ENCODE assay signal across 1 cellular context in the genomic region with DNA sequence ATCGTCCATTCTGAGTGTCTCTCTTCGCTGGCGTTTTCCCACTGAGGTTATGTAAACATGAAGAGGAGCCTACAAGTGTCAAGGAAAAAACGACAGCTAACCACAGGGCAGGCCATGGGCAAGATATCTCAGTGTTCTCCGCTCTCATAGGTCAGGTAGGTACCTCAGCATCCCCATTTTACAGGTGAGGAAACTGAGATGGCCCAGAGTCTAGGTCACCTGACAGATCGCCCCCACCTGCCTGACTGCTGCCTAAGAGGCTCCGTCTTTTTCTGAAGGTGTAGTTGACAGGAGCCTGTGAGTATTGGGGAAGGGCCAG.
TF ChIP-seq lines count a peak whose summit lies in the region.

No MANE protein-coding gene starts in this region.

TF ChIP-seq in GM23338, 12 proteins besides CTCF, POLR2A, EP300 and RAD21 (continued from another document):
- TF ChIP-seq, protein P1, sequence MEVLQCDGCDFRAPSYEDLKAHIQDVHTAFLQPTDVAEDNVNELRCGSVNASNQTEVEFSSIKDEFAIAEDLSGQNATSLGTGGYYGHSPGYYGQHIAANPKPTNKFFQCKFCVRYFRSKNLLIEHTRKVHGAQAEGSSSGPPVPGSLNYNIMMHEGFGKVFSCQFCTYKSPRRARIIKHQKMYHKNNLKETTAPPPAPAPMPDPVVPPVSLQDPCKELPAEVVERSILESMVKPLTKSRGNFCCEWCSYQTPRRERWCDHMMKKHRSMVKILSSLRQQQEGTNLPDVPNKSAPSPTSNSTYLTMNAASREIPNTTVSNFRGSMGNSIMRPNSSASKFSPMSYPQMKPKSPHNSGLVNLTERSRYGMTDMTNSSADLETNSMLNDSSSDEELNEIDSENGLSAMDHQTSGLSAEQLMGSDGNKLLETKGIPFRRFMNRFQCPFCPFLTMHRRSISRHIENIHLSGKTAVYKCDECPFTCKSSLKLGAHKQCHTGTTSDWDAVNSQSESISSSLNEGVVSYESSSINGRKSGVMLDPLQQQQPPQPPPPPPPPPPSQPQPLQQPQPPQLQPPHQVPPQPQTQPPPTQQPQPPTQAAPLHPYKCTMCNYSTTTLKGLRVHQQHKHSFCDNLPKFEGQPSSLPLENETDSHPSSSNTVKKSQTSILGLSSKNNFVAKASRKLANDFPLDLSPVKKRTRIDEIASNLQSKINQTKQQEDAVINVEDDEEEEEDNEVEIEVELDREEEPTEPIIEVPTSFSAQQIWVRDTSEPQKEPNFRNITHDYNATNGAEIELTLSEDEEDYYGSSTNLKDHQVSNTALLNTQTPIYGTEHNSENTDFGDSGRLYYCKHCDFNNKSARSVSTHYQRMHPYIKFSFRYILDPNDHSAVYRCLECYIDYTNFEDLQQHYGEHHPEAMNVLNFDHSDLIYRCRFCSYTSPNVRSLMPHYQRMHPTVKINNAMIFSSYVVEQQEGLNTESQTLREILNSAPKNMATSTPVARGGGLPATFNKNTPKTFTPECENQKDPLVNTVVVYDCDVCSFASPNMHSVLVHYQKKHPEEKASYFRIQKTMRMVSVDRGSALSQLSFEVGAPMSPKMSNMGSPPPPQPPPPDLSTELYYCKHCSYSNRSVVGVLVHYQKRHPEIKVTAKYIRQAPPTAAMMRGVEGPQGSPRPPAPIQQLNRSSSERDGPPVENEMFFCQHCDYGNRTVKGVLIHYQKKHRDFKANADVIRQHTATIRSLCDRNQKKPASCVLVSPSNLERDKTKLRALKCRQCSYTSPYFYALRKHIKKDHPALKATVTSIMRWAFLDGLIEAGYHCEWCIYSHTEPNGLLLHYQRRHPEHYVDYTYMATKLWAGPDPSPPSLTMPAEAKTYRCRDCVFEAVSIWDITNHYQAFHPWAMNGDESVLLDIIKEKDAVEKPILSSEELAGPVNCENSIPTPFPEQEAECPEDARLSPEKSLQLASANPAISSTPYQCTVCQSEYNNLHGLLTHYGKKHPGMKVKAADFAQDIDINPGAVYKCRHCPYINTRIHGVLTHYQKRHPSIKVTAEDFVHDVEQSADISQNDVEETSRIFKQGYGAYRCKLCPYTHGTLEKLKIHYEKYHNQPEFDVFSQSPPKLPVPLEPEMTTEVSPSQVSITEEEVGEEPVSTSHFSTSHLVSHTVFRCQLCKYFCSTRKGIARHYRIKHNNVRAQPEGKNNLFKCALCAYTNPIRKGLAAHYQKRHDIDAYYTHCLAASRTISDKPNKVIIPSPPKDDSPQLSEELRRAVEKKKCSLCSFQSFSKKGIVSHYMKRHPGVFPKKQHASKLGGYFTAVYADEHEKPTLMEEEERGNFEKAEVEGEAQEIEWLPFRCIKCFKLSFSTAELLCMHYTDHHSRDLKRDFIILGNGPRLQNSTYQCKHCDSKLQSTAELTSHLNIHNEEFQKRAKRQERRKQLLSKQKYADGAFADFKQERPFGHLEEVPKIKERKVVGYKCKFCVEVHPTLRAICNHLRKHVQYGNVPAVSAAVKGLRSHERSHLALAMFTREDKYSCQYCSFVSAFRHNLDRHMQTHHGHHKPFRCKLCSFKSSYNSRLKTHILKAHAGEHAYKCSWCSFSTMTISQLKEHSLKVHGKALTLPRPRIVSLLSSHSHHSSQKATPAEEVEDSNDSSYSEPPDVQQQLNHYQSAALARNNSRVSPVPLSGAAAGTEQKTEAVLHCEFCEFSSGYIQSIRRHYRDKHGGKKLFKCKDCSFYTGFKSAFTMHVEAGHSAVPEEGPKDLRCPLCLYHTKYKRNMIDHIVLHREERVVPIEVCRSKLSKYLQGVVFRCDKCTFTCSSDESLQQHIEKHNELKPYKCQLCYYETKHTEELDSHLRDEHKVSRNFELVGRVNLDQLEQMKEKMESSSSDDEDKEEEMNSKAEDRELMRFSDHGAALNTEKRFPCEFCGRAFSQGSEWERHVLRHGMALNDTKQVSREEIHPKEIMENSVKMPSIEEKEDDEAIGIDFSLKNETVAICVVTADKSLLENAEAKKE (CRISPR knock-in tag; IDR thresholded peaks at IDR 0.05): no peak
- TF ChIP-seq STAT1 (IDR thresholded peaks at IDR 0.05; ENCODE audit: unreplicated experiment): no peak
- TF ChIP-seq NANOG (IDR thresholded peaks at IDR 0.05; ENCODE audit: borderline replicate concordance): no peak
- TF ChIP-seq POLR2AphosphoS5 (IDR thresholded peaks at IDR 0.05; ENCODE audit: low read depth): no peak
- TF ChIP-seq, protein P2, sequence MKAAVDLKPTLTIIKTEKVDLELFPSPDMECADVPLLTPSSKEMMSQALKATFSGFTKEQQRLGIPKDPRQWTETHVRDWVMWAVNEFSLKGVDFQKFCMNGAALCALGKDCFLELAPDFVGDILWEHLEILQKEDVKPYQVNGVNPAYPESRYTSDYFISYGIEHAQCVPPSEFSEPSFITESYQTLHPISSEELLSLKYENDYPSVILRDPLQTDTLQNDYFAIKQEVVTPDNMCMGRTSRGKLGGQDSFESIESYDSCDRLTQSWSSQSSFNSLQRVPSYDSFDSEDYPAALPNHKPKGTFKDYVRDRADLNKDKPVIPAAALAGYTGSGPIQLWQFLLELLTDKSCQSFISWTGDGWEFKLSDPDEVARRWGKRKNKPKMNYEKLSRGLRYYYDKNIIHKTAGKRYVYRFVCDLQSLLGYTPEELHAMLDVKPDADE (IDR thresholded peaks at IDR 0.05): no peak
- no peak for TF ChIP-seq JUNB (IDR thresholded peaks at IDR 0.05; ENCODE audit: unreplicated experiment)
- TF ChIP-seq ZNF114 (CRISPR knock-in tag; IDR thresholded peaks at IDR 0.05): no peak
- TF ChIP-seq CREB1 (CRISPR knock-in tag; IDR thresholded peaks at IDR 0.05; ENCODE audit: low read depth): no peak
- no peak for TF ChIP-seq EZH2 (IDR thresholded peaks at IDR 0.05; ENCODE audit: low read depth, unreplicated experiment)
- no peak for TF ChIP-seq EZH2phosphoT487 (IDR thresholded peaks at IDR 0.05; ENCODE audit: unreplicated experiment)
